11 cellular contexts compared by ENCODE assay signal in genomic region chr19:57282011-57282636, GRCh38. TPM values are rescaled to one million over a fixed set of nuclear protein-coding genes. Genes with fewer than 3 reads are reported as not detected.
DNase-seq lines count a peak whose midpoint lies in the region; ATAC-seq and TF ChIP-seq lines count a peak whose summit lies in the region.
"Had no signal": no experiment of that assay in that cellular context is flagged by ENCODE, and none has a peak within 500 bp of the region (broad histone marks: within the 10 kb centered on the region; RNA-seq: fewer than 3 reads in every experiment).

No MANE protein-coding gene starts in this region.

- peaks cover 6% of the 10 kb centered on the region for H3K4me1 ChIP-seq in fibroblast of lung (ENCODE audit: control insufficient read depth, extremely low read depth, insufficient read depth, low read length)

- H3K4me2 ChIP-seq in SU-DHL-6 (ENCODE audit: low read depth, low read length, poor library complexity, severe bottlenecking) (peak overlapping the region; percentile 96), fibroblast of lung (ENCODE audit: extremely low read depth, insufficient read depth, low read length) (peak overlapping the region; percentile 72)

- H3K36me3 ChIP-seq in SU-DHL-6 (ENCODE audit: low read length) (peaks cover 10% of the 10 kb centered on the region; the same call in 1 of the 2 replicates), fibroblast of lung (ENCODE audit: control insufficient read depth, insufficient read depth, low read length) (peaks cover 12% of the 10 kb centered on the region)

- H3K27ac ChIP-seq in SU-DHL-6 (ENCODE audit: low read depth, low read length) (peak overlapping the region; percentile 27; the same call in 1 of the 2 replicates), fibroblast of lung (ENCODE audit: insufficient read depth, low read length) (no peak overlapping the region)

- no peak overlapping the region for H3K4me3 Mint-ChIP-seq in stimulated activated effector memory CD8-positive, alpha-beta T cell treated with anti-CD3 and anti-CD28 coated beads, Interleukin-12 subunit alpha, Interleukin-12 subunit beta, amount 100 ng/mL, for 72 hours

- no peaks in the 10 kb centered on the region for H3K36me3 Mint-ChIP-seq in stimulated activated effector memory CD8-positive, alpha-beta T cell treated with anti-CD3 and anti-CD28 coated beads, Interleukin-12 subunit alpha, Interleukin-12 subunit beta, amount 100 ng/mL, for 72 hours

- peaks cover 47% of the 10 kb centered on the region for H3K4me1 Mint-ChIP-seq in stimulated activated effector memory CD8-positive, alpha-beta T cell treated with anti-CD3 and anti-CD28 coated beads, Interleukin-12 subunit alpha, Interleukin-12 subunit beta, amount 100 ng/mL, for 72 hours

- DNase-seq in activated CD4-positive, alpha-beta T cell treated with anti-CD3 and anti-CD28 coated beads for 48 hours: peak; percentile 12
- DNase-seq in activated CD4-positive, alpha-beta T cell treated with anti-CD3 and anti-CD28 coated beads, Interleukin-2, amount 50 U/mL, for 4 hours: no peak
- DNase-seq in fibroblast of lung (ENCODE audit: low read depth in 2 of 2): no peak
- peak in 1 of 2 donors; percentile 55 for DNase-seq in stimulated activated effector memory CD8-positive, alpha-beta T cell treated with anti-CD3 and anti-CD28 coated beads, Interleukin-12 subunit alpha, Interleukin-12 subunit beta, amount 100 ng/mL, for 72 hours (ENCODE audit: low spot score in 2 of 2)
- no peak for DNase-seq in NCI-H2196 treated with DMSO at 0.1 percent for 48 hours (lab: John Stamatoyannopoulos, UW; ENCODE audit: unreplicated experiment)
- no peak for DNase-seq in SW 1271 (lab: John Stamatoyannopoulos, UW)
- DNase-seq: activated CD8-positive, alpha-beta memory T cell treated with anti-CD3 and anti-CD28 coated beads, Interleukin-2, amount 50 U/mL, for 48 hours; kidney glomerular epithelial cell; NCI-H187 had no signal

- peak; percentile 43 for ATAC-seq in stimulated activated effector memory CD8-positive, alpha-beta T cell treated with anti-CD3 and anti-CD28 coated beads, Interleukin-12 subunit alpha, Interleukin-12 subunit beta, amount 100 ng/mL, for 72 hours
- ATAC-seq in GM18520 (IDR thresholded peaks at IDR 0.05; ENCODE audit: unreplicated experiment): no peak

- TF ChIP-seq CTCF in SU-DHL-6 (IDR thresholded peaks at IDR 0.05; ENCODE audit: insufficient read depth, low read length, poor library complexity, severe bottlenecking) (no peak), fibroblast of lung (conservative IDR thresholded peaks at IDR 0.05 in 1 of 2, IDR thresholded peaks at IDR 0.05 in 1 of 2; ENCODE audit: low read depth in 1 of 2, low read length in 2 of 2) (no peak)

- H3K27me3 ChIP-seq in SU-DHL-6 (ENCODE audit: low read length): no peaks in the 10 kb centered on the region
- no peaks in the 10 kb centered on the region for H3K27me3 ChIP-seq in fibroblast of lung (ENCODE audit: control insufficient read depth, insufficient read depth, low read length)

- H3K4me3 ChIP-seq in SU-DHL-6 (ENCODE audit: insufficient read depth, low read length, poor library complexity, severe bottlenecking) (peak overlapping the region; percentile 61), fibroblast of lung (replicated peaks in 1 of 4; ENCODE audit: control extremely low read depth in 1 of 4, insufficient read depth in 1 of 4, low read depth in 3 of 4, low read length in 4 of 4) (peak overlapping the region; percentile 24 to 98 (median 84))

- H3K79me2 ChIP-seq in SU-DHL-6 (ENCODE audit: insufficient read depth, low read length) (peaks cover 64% of the 10 kb centered on the region), fibroblast of lung (ENCODE audit: control insufficient read depth, insufficient read depth, low read length) (peaks cover 63% of the 10 kb centered on the region)

- H4K20me1 ChIP-seq in SU-DHL-6 (ENCODE audit: low read depth, low read length): no peaks in the 10 kb centered on the region
- H4K20me1 ChIP-seq in fibroblast of lung (ENCODE audit: control insufficient read depth, extremely low read depth, insufficient read depth, low read length): no peaks in the 10 kb centered on the region

- no peaks in the 10 kb centered on the region for H3K9me2 ChIP-seq in SU-DHL-6 (replicated peaks; ENCODE audit: insufficient read depth, low read length)

- H3K9ac ChIP-seq in SU-DHL-6 (ENCODE audit: low read length) (peak overlapping the region; percentile 70), fibroblast of lung (ENCODE audit: insufficient read depth, low read length) (no peak overlapping the region)

- H2AFZ ChIP-seq in SU-DHL-6 (ENCODE audit: low read depth, low read length, severe bottlenecking): no peak overlapping the region
- no peak overlapping the region for H2AFZ ChIP-seq in fibroblast of lung (ENCODE audit: low read length)

- no peaks in the 10 kb centered on the region for H3K9me3 Mint-ChIP-seq in stimulated activated effector memory CD8-positive, alpha-beta T cell treated with anti-CD3 and anti-CD28 coated beads, Interleukin-12 subunit alpha, Interleukin-12 subunit beta, amount 100 ng/mL, for 72 hours

- H3K27ac Mint-ChIP-seq in stimulated activated effector memory CD8-positive, alpha-beta T cell treated with anti-CD3 and anti-CD28 coated beads, Interleukin-12 subunit alpha, Interleukin-12 subunit beta, amount 100 ng/mL, for 72 hours: no peak overlapping the region

- peaks cover 7% of the 10 kb centered on the region; the same call in 1 of the 2 replicates for H3F3A ChIP-seq in SU-DHL-6 (ENCODE audit: insufficient read depth)

- H3K9me3 ChIP-seq in SU-DHL-6 (ENCODE audit: insufficient read depth, low read length) (no peaks in the 10 kb centered on the region), fibroblast of lung (ENCODE audit: control insufficient read depth, insufficient read depth, low read depth, low read length) (no peaks in the 10 kb centered on the region)

RNA-seq across cellular contexts. Expression of gene ZNF460, which starts 1.8 kb away (rescaled TPM):
- 78.1 and 80.9 TPM in 2 replicates for total RNA-seq in fibroblast of lung
- polyA plus RNA-seq in fibroblast of lung: 7.2 and 13.1 TPM in 2 replicates
- polyA plus RNA-seq in fibroblast of lung (2012): 0.78 and 1.2 TPM in 2 replicates
- polyA minus RNA-seq in fibroblast of lung (ENCODE audit: low replicate concordance): 46.1 and 81.1 TPM in 2 replicates

RNA-seq across cellular contexts. Expression of gene ZNF543, which starts 38.1 kb away (rescaled TPM):
- total RNA-seq in fibroblast of lung: 10.5 and 12.9 TPM in 2 replicates
- 2.8 and 3.0 TPM in 2 replicates for polyA plus RNA-seq in fibroblast of lung
- polyA plus RNA-seq in fibroblast of lung (2012): 1.5 TPM in 2 replicates
- 2.4 and 4.1 TPM in 2 replicates for polyA minus RNA-seq in fibroblast of lung (ENCODE audit: low replicate concordance)

RNA-seq across cellular contexts. Expression of gene ZNF805, which starts 41.7 kb away (rescaled TPM):
- 33.4 and 40.6 TPM in 2 replicates for total RNA-seq in fibroblast of lung
- 5.6 and 8.1 TPM in 2 replicates for polyA plus RNA-seq in fibroblast of lung
- 1.5 and 2.9 TPM in 2 replicates for polyA plus RNA-seq in fibroblast of lung (2012)
- polyA minus RNA-seq in fibroblast of lung (ENCODE audit: low replicate concordance): 13.6 and 17.2 TPM in 2 replicates

RNA-seq across cellular contexts. Expression of gene AURKC, which starts 51.3 kb away (rescaled TPM):
- 0.50 and 0.77 TPM in 2 replicates for total RNA-seq in fibroblast of lung
- 0.59 and 1.4 TPM in 2 replicates for polyA plus RNA-seq in fibroblast of lung
- 0.69 and 0.78 TPM in 2 replicates for polyA plus RNA-seq in fibroblast of lung (2012)
- polyA minus RNA-seq in fibroblast of lung (ENCODE audit: low replicate concordance): 1.0 TPM in 1 of 2 replicates, not detected in the other
